Comparison of ENCODE assay signal across 9 cellular contexts in the genomic region with DNA sequence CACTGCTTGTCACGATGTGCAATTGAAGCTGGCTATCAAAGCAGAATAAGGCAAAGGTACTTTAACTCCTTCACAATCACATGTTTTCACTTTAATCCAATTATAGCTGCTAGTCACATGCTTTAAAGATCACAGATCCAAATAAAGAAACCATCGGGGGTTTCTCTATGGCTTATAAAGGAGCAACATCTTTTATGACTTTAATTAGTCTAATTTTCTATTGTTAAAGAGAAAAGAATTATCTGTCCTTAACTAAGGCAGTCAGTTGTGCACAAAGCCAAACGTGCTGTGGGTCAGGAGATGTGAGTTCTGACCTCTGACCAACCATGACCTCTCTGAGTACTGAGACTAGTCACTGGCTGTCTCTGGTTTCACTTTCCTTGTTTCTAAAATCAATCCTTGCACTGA.
DNase-seq lines count a peak whose midpoint lies in the region; ATAC-seq lines count a peak whose summit lies in the region.
"Had no signal": no experiment of that assay in that cellular context is flagged by ENCODE, and none has a peak within 500 bp of the region (broad histone marks: within the 10 kb centered on the region; RNA-seq: fewer than 3 reads in every experiment).

No MANE protein-coding gene starts in this region.

- CTCF ChIA-PET in naive thymus-derived CD4-positive, alpha-beta T cell (lab: Charles Lee): no interaction called here

- no peaks in the 10 kb centered on the region for H3K36me3 ChIP-seq in naive thymus-derived CD4-positive, alpha-beta T cell (ENCODE audit: control insufficient read depth in 2 of 3, insufficient read depth in 3 of 3, low read length in 3 of 3)
- H3K36me3 ChIP-seq: ascending aorta had no signal

- H3K4me3 Mint-ChIP-seq in naive thymus-derived CD4-positive, alpha-beta T cell: no peak overlapping the region

- no peaks in the 10 kb centered on the region for H3K27me3 ChIP-seq in naive thymus-derived CD4-positive, alpha-beta T cell (ENCODE audit: control insufficient read depth in 2 of 2, insufficient read depth in 2 of 2, low read length in 2 of 2)
- H3K27me3 ChIP-seq: ascending aorta had no signal

- peaks cover 0 to 40% (median 0%) of the 10 kb centered on the region in 7 donors for H3K4me1 Mint-ChIP-seq in naive thymus-derived CD4-positive, alpha-beta T cell

- no peak overlapping the region for H3K27ac Mint-ChIP-seq in naive thymus-derived CD4-positive, alpha-beta T cell

- H3K4me1 ChIP-seq in naive thymus-derived CD4-positive, alpha-beta T cell (ENCODE audit: control insufficient read depth in 2 of 2, insufficient read depth in 2 of 2, low read length in 2 of 2): no peaks in the 10 kb centered on the region
- H3K4me1 ChIP-seq: ascending aorta had no signal

- peak; percentile 99 for ATAC-seq in GM18909 (IDR thresholded peaks at IDR 0.05; ENCODE audit: poor library complexity, unreplicated experiment)
- peak; percentile 95 for ATAC-seq in GM21529 (IDR thresholded peaks at IDR 0.05; ENCODE audit: unreplicated experiment)
- peak; percentile 96 for ATAC-seq in HG03196 (IDR thresholded peaks at IDR 0.05; ENCODE audit: unreplicated experiment)
- no peak for ATAC-seq in naive thymus-derived CD4-positive, alpha-beta T cell
- ATAC-seq: activated CD4-positive, CD25-positive, alpha-beta regulatory T cell treated with anti-CD3 and anti-CD28 coated beads, Interleukin-2, amount 50 U/mL, for 24 hours had no signal

- H3K4me3 ChIP-seq in naive thymus-derived CD4-positive, alpha-beta T cell (ENCODE audit: low read length): no peak overlapping the region
- H3K4me3 ChIP-seq: ascending aorta had no signal

- peaks cover 0 to 7% (median 0%) of the 10 kb centered on the region in 5 donors for H3K36me3 Mint-ChIP-seq in naive thymus-derived CD4-positive, alpha-beta T cell

- H3K9me3 ChIP-seq in naive thymus-derived CD4-positive, alpha-beta T cell (ENCODE audit: control insufficient read depth in 2 of 3, low read length in 3 of 3): no peaks in the 10 kb centered on the region
- H3K9me3 ChIP-seq: ascending aorta had no signal

- peaks cover 0 to 4% (median 0%) of the 10 kb centered on the region in 5 donors for H3K27me3 Mint-ChIP-seq in naive thymus-derived CD4-positive, alpha-beta T cell

- peaks cover 0 to 6% (median 0%) of the 10 kb centered on the region in 11 donors for H3K9me3 Mint-ChIP-seq in naive thymus-derived CD4-positive, alpha-beta T cell

- DNase-seq in left kidney (ENCODE audit: low read depth, low spot score): peak; percentile 15
- DNase-seq in stimulated activated CD4-positive, alpha-beta T cell treated with anti-CD3 and anti-CD28 coated beads, Interleukin-15, amount 100 ng/mL, for 24 hours: no peak
- no peak for DNase-seq in stimulated activated CD4-positive, alpha-beta T cell treated with anti-CD3 and anti-CD28 coated beads, Interleukin-4, amount 100 ng/mL, for 4 hours
- DNase-seq in naive thymus-derived CD4-positive, alpha-beta T cell: no peak

- intact Hi-C loops in naive thymus-derived CD4-positive, alpha-beta T cell (cut with micrococcal nuclease): loop anchor here in 1 of 2 donors (1.0 kb wide), 1 partner anchor 11 kb away; no protein-coding TSS in a partner anchor

- POLR2A ChIA-PET in naive thymus-derived CD4-positive, alpha-beta T cell (lab: Charles Lee): interaction anchor here (1.6 to 1.9 kb wide), 3 partner anchors 11 to 105 kb away, joined by 6 to 13 read pairs (median 10); no protein-coding TSS in a partner anchor

- H3K27ac ChIP-seq in naive thymus-derived CD4-positive, alpha-beta T cell (ENCODE audit: low read depth, low read length): no peak overlapping the region
- H3K27ac ChIP-seq: ascending aorta had no signal
